In the genomic region with DNA sequence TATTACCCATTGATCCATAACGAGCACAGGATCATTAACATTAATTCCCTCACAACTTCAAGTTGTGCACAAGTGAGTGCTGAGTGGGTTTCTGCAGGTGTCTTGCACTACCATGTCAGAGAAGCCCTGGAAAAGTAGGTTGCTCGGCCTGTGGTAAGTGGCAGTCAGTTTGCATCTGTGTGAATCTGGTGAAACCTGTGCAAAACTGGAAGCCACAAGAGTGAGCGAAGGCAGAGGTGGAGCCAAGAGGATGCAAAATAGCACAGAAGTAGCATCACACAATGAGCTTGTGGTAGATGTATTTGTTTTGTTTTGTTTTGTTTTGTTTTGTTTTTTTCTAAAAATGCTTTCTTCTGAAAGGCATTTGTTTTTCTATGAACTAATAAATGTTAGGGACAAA, we compare ENCODE assay signal across 20 cellular contexts.
"Had no signal": no experiment of that assay in that cellular context is flagged by ENCODE, and none has a peak within 500 bp of the region (broad histone marks: within the 10 kb centered on the region; RNA-seq: fewer than 3 reads in every experiment).

No MANE protein-coding gene starts in this region.

- H3K9me3 ChIP-seq: adrenal gland, esophagus muscularis mucosa, gastroesophageal sphincter, heart left ventricle, prostate gland, testis, uterus had no signal

- H3K4me3 ChIP-seq: adrenal gland, coronary artery, esophagus muscularis mucosa, gastroesophageal sphincter, heart left ventricle, prostate gland, testis, uterus had no signal

- H3K4me1 ChIP-seq: adrenal gland, esophagus muscularis mucosa, gastroesophageal sphincter, prostate gland, testis, uterus had no signal

- ATAC-seq: activated CD8-positive, alpha-beta T cell treated with anti-CD3 and anti-CD28 coated beads, Interleukin-2, amount 10 ng/mL, durations not matched to agents 7 days and 5 days; gastroesophageal sphincter; heart left ventricle; left ventricle myocardium superior; natural killer cell; stimulated activated naive B cell treated with anti-CD40 and anti-IgM and Interleukin-4, amounts not matched to agents 10 μg/mL and 1 μg/mL and 100 μg/mL, for 72 hours had no signal

- H3K27ac ChIP-seq: adrenal gland, coronary artery, esophagus muscularis mucosa, gastroesophageal sphincter, heart left ventricle, prostate gland, testis, uterus, WERI-Rb-1 had no signal

- DNase-seq: activated CD4-positive, alpha-beta T cell treated with anti-CD3 and anti-CD28 coated beads, Interleukin-2, amount 10 ng/mL, durations not matched to agents 7 days and 5 days; activated CD4-positive, CD25-positive, alpha-beta regulatory T cell treated with anti-CD3 and anti-CD28 coated beads, Interleukin-2, amount 50 U/mL, for 72 hours; activated CD8-positive, alpha-beta T cell treated with anti-CD3 and anti-CD28 coated beads, Interleukin-2, amount 10 ng/mL, durations not matched to agents 7 days and 5 days; activated gamma-delta T cell treated with Interleukin-2 at 50 U/mL for 16 hours; adrenal gland; heart left ventricle; left ventricle myocardium superior; mammary epithelial cell; midbrain; natural killer cell; stimulated activated CD4-positive, alpha-beta T cell treated with anti-CD3 and anti-CD28 coated beads, Interleukin-2, amount 100 ng/mL, for 48 hours; stimulated activated CD8-positive, alpha-beta memory T cell treated with anti-CD3 and anti-CD28 coated beads, Interleukin-4, amount 100 ng/mL, for 48 hours; stimulated activated naive B cell treated with anti-CD40 and anti-IgM and Interleukin-4, amounts not matched to agents 10 μg/mL and 1 μg/mL and 100 μg/mL, for 72 hours; testis; uterus; WERI-Rb-1 had no signal

- H3K36me3 ChIP-seq: adrenal gland, esophagus muscularis mucosa, gastroesophageal sphincter, heart left ventricle, prostate gland, uterus, WERI-Rb-1 had no signal

- H3K27me3 ChIP-seq: adrenal gland, esophagus muscularis mucosa, gastroesophageal sphincter, heart left ventricle, testis, uterus had no signal
